20 cellular contexts compared by ENCODE assay signal in the genomic region with DNA sequence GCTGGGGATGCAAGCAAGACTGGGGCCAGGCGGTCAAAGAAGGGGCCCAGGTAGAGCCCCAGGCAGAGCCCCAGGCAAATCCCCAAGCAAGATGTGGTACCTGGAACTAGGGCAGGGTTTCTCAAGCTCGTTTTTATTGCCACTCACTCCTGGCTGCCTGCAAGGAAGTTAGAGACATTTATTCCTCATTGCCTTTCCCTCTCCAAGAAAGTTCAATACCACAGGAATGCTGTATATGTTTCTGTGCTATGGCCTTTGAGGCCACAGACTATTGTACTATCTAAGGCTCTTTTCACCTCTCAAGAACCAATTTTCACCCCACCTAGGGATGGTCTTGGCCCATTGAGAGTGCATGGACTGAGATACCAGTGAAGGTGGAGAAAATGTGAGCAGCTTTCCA.
DNase-seq lines count a peak whose midpoint lies in the region; ATAC-seq and TF ChIP-seq lines count a peak whose summit lies in the region.
"Had no signal": no experiment of that assay in that cellular context is flagged by ENCODE, and none has a peak within 500 bp of the region (broad histone marks: within the 10 kb centered on the region; RNA-seq: fewer than 3 reads in every experiment).

No MANE protein-coding gene starts in this region.

- no peak for TF ChIP-seq CTCF in colonic mucosa (IDR thresholded peaks at IDR 0.05)
- no peak for TF ChIP-seq CTCF in mucosa of descending colon (IDR thresholded peaks at IDR 0.05)
- no peak for TF ChIP-seq CTCF in GM13976 (IDR thresholded peaks at IDR 0.05; ENCODE audit: borderline replicate concordance, control extremely low read depth, extremely low read depth, insufficient read depth, missing control alignments)

- H3K36me3 ChIP-seq in colonic mucosa (no peaks in the 10 kb centered on the region), mucosa of descending colon (ENCODE audit: low read depth) (no peaks in the 10 kb centered on the region)
- H3K36me3 ChIP-seq: BLaER1, HAP-1, tibial artery had no signal

- ATAC-seq in mucosa of descending colon, result peak; percentile 61
- ATAC-seq: left ventricle myocardium superior, Right ventricle myocardium inferior, sciatic nerve had no signal

- H3K9me3 ChIP-seq in colonic mucosa, result no peaks in the 10 kb centered on the region
- H3K9me3 ChIP-seq in mucosa of descending colon, result no peaks in the 10 kb centered on the region
- H3K9me3 ChIP-seq: BLaER1, HAP-1, tibial artery had no signal

- H3K9ac ChIP-seq in colonic mucosa (ENCODE audit: low read depth in 2 of 2, low read length in 2 of 2), result no peak overlapping the region
- H3K9ac ChIP-seq: BLaER1 had no signal

- peak overlapping the region; percentile 72 for H3K27ac ChIP-seq in colonic mucosa
- H3K27ac ChIP-seq: BLaER1, tibial artery had no signal

- H3K4me1 ChIP-seq in colonic mucosa (peaks cover 5% of the 10 kb centered on the region), mucosa of descending colon (ENCODE audit: low read depth) (peaks cover 33% of the 10 kb centered on the region)
- H3K4me1 ChIP-seq: BLaER1 had no signal

- no peaks in the 10 kb centered on the region for H3K27me3 ChIP-seq in colonic mucosa
- H3K27me3 ChIP-seq: BLaER1, tibial artery had no signal

- in situ Hi-C loops in GM13976 (cut with MboI; ENCODE audit: low sequenced_read_pairs, unreplicated experiment), result no loop called here

- DNase-seq in HT-29 (ENCODE audit: low spot score) (peak; percentile 42), colonic mucosa (peak; percentile 45), mucosa of descending colon (peak in 1 of 3 donors; percentile 51), NOMO-1 treated with DMSO at 0.1 percent for 48 hours (lab: John Stamatoyannopoulos, UW; ENCODE audit: unreplicated experiment) (no peak), COLO668 (lab: John Stamatoyannopoulos, UW; ENCODE audit: unreplicated experiment) (no peak), Kasumi-1 (lab: John Stamatoyannopoulos, UW) (no peak), GM13976 (ENCODE audit: low spot score) (no peak)
- DNase-seq: activated CD4-positive, alpha-beta T cell treated with anti-CD3 and anti-CD28 coated beads for 1 hour; dermis blood vessel endothelial cell; NCI-H510A treated with DMSO at 0.1 percent for 48 hours; nucleus accumbens; stimulated activated CD4-positive, alpha-beta T cell treated with anti-CD3 and anti-CD28 coated beads, Interleukin-1b, Interleukin-23, amount 100 ng/mL, for 48 hours; stimulated activated naive CD4-positive, alpha-beta T cell; SW 1271; tibial artery had no signal

- H3K4me3 ChIP-seq in colonic mucosa (no peak overlapping the region), mucosa of descending colon (no peak overlapping the region)
- H3K4me3 ChIP-seq: BLaER1, HAP-1, tibial artery had no signal

- intact Hi-C loops in colonic mucosa (cut with DNase I) (no loop called here), mucosa of descending colon (cut with DNase I, micrococcal nuclease) (no loop called here)

Comparison
In these comparisons a context has a peak if more than half of its experiments do, and no peak if none do; other contexts are left out.
1. DNase-seq: peak in HT-29 (single experiment) and colonic mucosa (single experiment); none in NOMO-1 treated with DMSO at 0.1 percent for 48 hours (single experiment), COLO668 (single experiment), Kasumi-1 (0 of 2) and GM13976 (single experiment).